In the genomic region with DNA sequence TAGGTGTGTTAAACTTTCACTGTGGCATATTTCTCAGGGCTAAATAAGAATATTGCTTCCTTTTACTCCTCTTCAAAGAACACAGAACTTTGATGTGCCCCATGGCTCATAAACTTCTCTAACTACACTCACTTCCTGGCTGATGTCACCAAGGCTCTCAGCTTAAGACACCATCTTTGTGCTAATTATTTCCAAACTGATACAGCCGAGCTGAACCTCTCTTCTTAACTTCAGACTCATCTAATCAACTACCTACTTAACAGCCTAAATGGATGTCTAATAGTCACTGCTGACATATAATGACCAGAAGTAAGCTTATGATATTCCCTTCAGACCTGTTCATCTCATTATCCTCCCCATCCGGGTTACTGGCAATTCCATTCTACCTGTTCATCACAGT, we compare ENCODE assay signal across 12 cellular contexts. TPM values are rescaled to one million over a fixed set of nuclear protein-coding genes. Genes with fewer than 3 reads are reported as not detected.
DNase-seq lines count a peak whose midpoint lies in the region; ATAC-seq and TF ChIP-seq lines count a peak whose summit lies in the region.
"Had no signal": no experiment of that assay in that cellular context is flagged by ENCODE, and none has a peak within 500 bp of the region (broad histone marks: within the 10 kb centered on the region; RNA-seq: fewer than 3 reads in every experiment).

No MANE protein-coding gene starts in this region.

- DNase-seq in activated T-cell treated with anti-CD3 and anti-CD28 coated beads, Interleukin-2, amount 50 U/mL, for 24 hours: no peak
- no peak for DNase-seq in activated T-cell treated with anti-CD3 and anti-CD28 coated beads for 4 hours
- no peak for DNase-seq in neural crest cell (ENCODE audit: low read depth, low spot score)
- DNase-seq in NCI-H226: no peak
- DNase-seq in colonic mucosa: no peak
- DNase-seq: activated CD8-positive, alpha-beta memory T cell treated with anti-CD3 and anti-CD28 coated beads, Interleukin-2, amount 50 U/mL, for 4 hours; GDM1; NCI-H1694 had no signal

- no peak overlapping the region for H3K4me3 Mint-ChIP-seq in activated T-cell treated with anti-CD3 and anti-CD28 coated beads, Interleukin-2, amount 50 U/mL, for 24 hours
- H3K4me3 Mint-ChIP-seq in activated naive CD8-positive, alpha-beta T cell: peak overlapping the region; percentile 44
- H3K4me3 Mint-ChIP-seq in neural crest cell: peak overlapping the region; percentile 5

- no peak overlapping the region for H3K9ac ChIP-seq in colonic mucosa (ENCODE audit: low read depth in 2 of 2, low read length in 2 of 2)

- no peak for TF ChIP-seq CTCF in neural crest cell (conservative IDR thresholded peaks at IDR 0.05)
- no peak for TF ChIP-seq CTCF in colonic mucosa (IDR thresholded peaks at IDR 0.05)

- intact Hi-C loops in colonic mucosa (cut with DNase I): no loop called here

- peak overlapping the region; percentile 60 for H3K27ac Mint-ChIP-seq in activated T-cell treated with anti-CD3 and anti-CD28 coated beads, Interleukin-2, amount 50 U/mL, for 24 hours
- H3K27ac Mint-ChIP-seq in activated naive CD8-positive, alpha-beta T cell: peak overlapping the region; percentile 46
- no peak overlapping the region for H3K27ac Mint-ChIP-seq in neural crest cell (ENCODE audit: unreplicated experiment)

- ATAC-seq in HG03354 (IDR thresholded peaks at IDR 0.05; ENCODE audit: poor library complexity, severe bottlenecking, unreplicated experiment): peak; percentile 36
- ATAC-seq in HG03565 (IDR thresholded peaks at IDR 0.05; ENCODE audit: unreplicated experiment): no peak

- H3K4me1 Mint-ChIP-seq in activated T-cell treated with anti-CD3 and anti-CD28 coated beads, Interleukin-2, amount 50 U/mL, for 24 hours (ENCODE audit: low read depth): peaks cover 77% of the 10 kb centered on the region
- peaks cover 59% of the 10 kb centered on the region for H3K4me1 Mint-ChIP-seq in activated naive CD8-positive, alpha-beta T cell (ENCODE audit: low read depth)
- peaks cover 47% of the 10 kb centered on the region for H3K4me1 Mint-ChIP-seq in neural crest cell

- H3K9me3 Mint-ChIP-seq in activated T-cell treated with anti-CD3 and anti-CD28 coated beads, Interleukin-2, amount 50 U/mL, for 24 hours: no peaks in the 10 kb centered on the region
- no peaks in the 10 kb centered on the region for H3K9me3 Mint-ChIP-seq in activated naive CD8-positive, alpha-beta T cell (ENCODE audit: low read depth)
- H3K9me3 Mint-ChIP-seq in neural crest cell: no peaks in the 10 kb centered on the region

- no peaks in the 10 kb centered on the region for H3K27me3 Mint-ChIP-seq in activated T-cell treated with anti-CD3 and anti-CD28 coated beads, Interleukin-2, amount 50 U/mL, for 24 hours
- H3K27me3 Mint-ChIP-seq in activated naive CD8-positive, alpha-beta T cell: no peaks in the 10 kb centered on the region
- no peaks in the 10 kb centered on the region for H3K27me3 Mint-ChIP-seq in neural crest cell (ENCODE audit: low read depth)

- H3K36me3 Mint-ChIP-seq in activated T-cell treated with anti-CD3 and anti-CD28 coated beads, Interleukin-2, amount 50 U/mL, for 24 hours (ENCODE audit: low read depth): no peaks in the 10 kb centered on the region
- no peaks in the 10 kb centered on the region for H3K36me3 Mint-ChIP-seq in activated naive CD8-positive, alpha-beta T cell
- H3K36me3 Mint-ChIP-seq in neural crest cell (ENCODE audit: low read depth): no peaks in the 10 kb centered on the region

- no peak overlapping the region for H3K27ac ChIP-seq in colonic mucosa

- H3K4me1 ChIP-seq in colonic mucosa: no peaks in the 10 kb centered on the region

- no peaks in the 10 kb centered on the region for H3K36me3 ChIP-seq in colonic mucosa

- H3K27me3 ChIP-seq in colonic mucosa: no peaks in the 10 kb centered on the region

- H3K4me3 ChIP-seq in colonic mucosa: no peak overlapping the region

- no peaks in the 10 kb centered on the region for H3K9me3 ChIP-seq in colonic mucosa

RNA-seq across cellular contexts. Expression of gene C10orf67, which starts 3.6 kb away (rescaled TPM):
- total RNA-seq in neural crest cell: 0.18 and 0.33 TPM in 2 replicates
- total RNA-seq in colonic mucosa: not detected
- total RNA-seq: ureter had no signal
